Comparison of ENCODE assay signal across 27 cellular contexts in the genomic region with DNA sequence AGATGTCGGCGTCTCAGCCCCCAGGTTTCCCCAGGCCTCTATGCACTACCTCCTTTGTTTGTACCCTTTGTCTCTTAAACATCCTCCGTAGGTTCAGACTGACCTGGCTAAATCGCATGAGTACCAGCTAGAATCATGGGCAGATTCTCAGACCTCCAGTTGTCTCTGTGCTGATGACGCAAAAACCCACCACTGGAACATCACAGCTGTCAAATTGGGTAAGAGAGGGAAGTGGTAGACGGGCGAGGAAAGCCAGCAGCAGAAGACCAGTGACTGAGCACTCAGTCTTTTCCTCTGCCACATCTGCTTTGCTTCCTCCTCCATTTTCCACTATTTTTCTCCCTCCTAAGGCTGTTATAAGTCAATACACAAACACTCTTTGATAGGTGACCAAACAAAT. TPM values are rescaled to one million over a fixed set of nuclear protein-coding genes. Genes with fewer than 3 reads are reported as not detected.
A peak's percentile ranks its signal among the peaks of the same experiment; 100 is the strongest.
DNase-seq lines count a peak whose midpoint lies in the region; ATAC-seq and TF ChIP-seq lines count a peak whose summit lies in the region.
"Had no signal": no experiment of that assay in that cellular context is flagged by ENCODE, and none has a peak within 500 bp of the region (broad histone marks: within the 10 kb centered on the region; RNA-seq: fewer than 3 reads in every experiment).

No MANE protein-coding gene starts in this region.

- no peaks in the 10 kb centered on the region for H3K36me3 ChIP-seq in left lung

- no peak for TF ChIP-seq CTCF in left lung (IDR thresholded peaks at IDR 0.05)

- peak; percentile 13 for ATAC-seq in left lung
- ATAC-seq in HG02678 (IDR thresholded peaks at IDR 0.05; ENCODE audit: unreplicated experiment), result no peak
- ATAC-seq: HCT116 had no signal

- H3K9me3 ChIP-seq in left lung, result no peaks in the 10 kb centered on the region

- intact Hi-C loops in left lung (cut with DNase I), result no loop called here

- H3K4me3 ChIP-seq in left lung, result no peak overlapping the region
- H3K4me3 ChIP-seq: PC-9 had no signal

- H3K27ac ChIP-seq in left lung, result no peak overlapping the region
- H3K27ac ChIP-seq: PC-9 had no signal

- H3K27me3 ChIP-seq in left lung, result no peaks in the 10 kb centered on the region

- peak; percentile 49 for DNase-seq in SIG-M5 treated with dmso at 0.1 percent for 504 hours (lab: John Stamatoyannopoulos, UW; ENCODE audit: unreplicated experiment)
- no peak for DNase-seq in SIG-M5 (lab: John Stamatoyannopoulos, UW)
- DNase-seq in MV-4-11 (lab: John Stamatoyannopoulos, UW), result peak; percentile 22
- no peak for DNase-seq in left lung
- no peak for DNase-seq in NCI-H748 (lab: John Stamatoyannopoulos, UW; ENCODE audit: unreplicated experiment)
- no peak for DNase-seq in DMS79 (lab: John Stamatoyannopoulos, UW)
- no peak for DNase-seq in COLO668 (lab: John Stamatoyannopoulos, UW; ENCODE audit: unreplicated experiment)
- DNase-seq: 8988T; CD4-positive, CD25-positive, alpha-beta regulatory T cell; EL; GF-D8; IMR-90; KG1; MM.1S; NCI-H1105 treated with DMSO at 0.1 percent for 48 hours; NCI-H146; NCI-H1930; NCI-H2107; NCI-H524; NCI-H774; PC-9; Right ventricle myocardium superior had no signal

- peaks cover 0 to 9% of the 10 kb centered on the region in 2 donors for H3K4me1 ChIP-seq in left lung

RNA-seq across cellular contexts. Expression of a gene that starts 29.7 kb away (rescaled TPM):
- total RNA-seq in left lung, result not detected
- total RNA-seq: CD4-positive, CD25-positive, alpha-beta regulatory T cell; H4; IMR-90; Right ventricle myocardium superior; RPMI7951; T-helper 1 cell treated with Interleukin-12 subunit alpha and Interleukin-12 subunit beta and Interleukin-4 antibody, amounts not matched to agents 30 ng/mL and 1 ng/mL, for 36 hours had no signal

Comparison
In these comparisons a context has a peak if more than half of its experiments do, and no peak if none do; other contexts are left out.
1. DNase-seq: peak in SIG-M5 treated with dmso at 0.1 percent for 504 hours (single experiment) and MV-4-11 (single experiment); none in SIG-M5 (single experiment), left lung (0 of 2), NCI-H748 (single experiment), DMS79 (single experiment) and COLO668 (single experiment).